ENCODE assay signal across 8 cellular contexts in the genomic region with DNA sequence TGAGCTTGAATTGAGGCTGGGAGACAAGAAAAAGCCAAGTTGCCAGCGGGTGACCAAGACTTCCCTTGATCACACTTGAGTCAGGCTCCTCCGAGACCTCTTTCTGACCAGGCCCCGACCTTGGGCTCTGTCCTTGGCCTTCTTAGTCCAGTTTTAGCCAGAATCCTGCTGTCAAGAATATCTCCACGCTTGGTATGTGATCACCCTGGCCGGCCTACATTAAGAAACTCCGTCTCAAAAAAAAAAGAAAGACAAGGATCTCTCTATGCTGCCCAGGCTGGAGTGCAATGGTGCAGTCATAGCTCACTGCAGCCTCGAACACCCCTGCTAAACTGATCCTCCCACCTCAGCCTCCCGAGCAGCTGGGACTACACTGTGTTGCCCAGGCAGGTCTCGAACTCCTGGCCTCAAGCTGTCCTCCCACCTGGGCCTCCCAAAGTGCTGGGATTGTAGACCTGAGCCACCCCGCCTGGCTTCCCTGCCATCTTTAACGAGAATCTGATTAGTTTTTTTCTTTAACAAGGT. TPM values are rescaled to one million over a fixed set of nuclear protein-coding genes. Genes with fewer than 3 reads are reported as not detected.
A peak's percentile ranks its signal among the peaks of the same experiment; 100 is the strongest.
DNase-seq lines count a peak whose midpoint lies in the region; ATAC-seq, FAIRE-seq and TF ChIP-seq lines count a peak whose summit lies in the region.

No MANE protein-coding gene starts in this region.

- peak overlapping the region; percentile 64 for H3K4me3 ChIP-seq in AG04449 (ENCODE audit: low read depth, low read length)
- peak overlapping the region; percentile 73 for H3K4me3 ChIP-seq in Jurkat, Clone E6-1 (ENCODE audit: low read length)

- H3K4me3 Mint-ChIP-seq in central memory CD8-positive, alpha-beta T cell = peak overlapping the region; percentile 81
- peak overlapping the region; percentile 61 to 89 (median 76) for H3K4me3 Mint-ChIP-seq in naive thymus-derived CD8-positive, alpha-beta T cell

- H3K27ac Mint-ChIP-seq in central memory CD8-positive, alpha-beta T cell (ENCODE audit: low read depth) = peak overlapping the region; percentile 25
- H3K27ac Mint-ChIP-seq in naive thymus-derived CD8-positive, alpha-beta T cell = peak overlapping the region in 8 of 10 donors; percentile 4 to 85 (median 56)

- H3K36me3 Mint-ChIP-seq in central memory CD8-positive, alpha-beta T cell (ENCODE audit: insufficient read depth) = peaks cover 9% of the 10 kb centered on the region
- H3K36me3 Mint-ChIP-seq in naive thymus-derived CD8-positive, alpha-beta T cell = no peaks in the 10 kb centered on the region

- no peak for TF ChIP-seq POLR2A in GM12891 (IDR thresholded peaks at IDR 0.05; ENCODE audit: low read depth, low read length)

- POLR2A ChIA-PET in AG04449 (lab: Yijun Ruan, JAX) = no interaction called here
- POLR2A ChIA-PET in naive thymus-derived CD8-positive, alpha-beta T cell (lab: Charles Lee) = interaction anchor here (1.0 to 2.9 kb wide), 2 partner anchors 68 to 219 kb away, joined by 3 to 19 read pairs; partner anchors contain the start of genes LYSET and MOAP1

- no peaks in the 10 kb centered on the region for H3K9me3 Mint-ChIP-seq in central memory CD8-positive, alpha-beta T cell
- H3K9me3 Mint-ChIP-seq in naive thymus-derived CD8-positive, alpha-beta T cell = no peaks in the 10 kb centered on the region

- no peak for ATAC-seq in central memory CD8-positive, alpha-beta T cell (replicated peaks; ENCODE audit: extremely low read depth, poor library complexity, severe bottlenecking)
- no peak for ATAC-seq in naive thymus-derived CD8-positive, alpha-beta T cell
- no peak for ATAC-seq in HG03565 (IDR thresholded peaks at IDR 0.05; ENCODE audit: unreplicated experiment)

- DNase-seq in AG04449 (ENCODE audit: low read depth, low spot score) = no peak
- no peak for DNase-seq in Jurkat, Clone E6-1 (ENCODE audit: low read depth, low spot score)
- no peak for DNase-seq in central memory CD8-positive, alpha-beta T cell (ENCODE audit: low spot score in 2 of 2)
- DNase-seq in naive thymus-derived CD8-positive, alpha-beta T cell = no peak
- no peak for DNase-seq in RPMI8226
- no peak for DNase-seq in stimulated activated CD8-positive, alpha-beta memory T cell treated with anti-CD3 and anti-CD28 coated beads, Interleukin-4, amount 100 ng/mL, for 48 hours
- DNase-seq in GM12891 (ENCODE audit: insufficient read length, low spot score) = no peak

- H3K4me1 Mint-ChIP-seq in central memory CD8-positive, alpha-beta T cell = peaks cover 29% of the 10 kb centered on the region
- H3K4me1 Mint-ChIP-seq in naive thymus-derived CD8-positive, alpha-beta T cell = peaks cover 15 to 35% (median 30%) of the 10 kb centered on the region in 4 donors

- TF ChIP-seq CTCF in AG04449 (IDR thresholded peaks at IDR 0.05; ENCODE audit: insufficient read depth, low read length, missing control alignments) = no peak

- CTCF ChIA-PET in AG04449 (lab: Yijun Ruan, JAX) = interaction anchor here (0.6 to 17.7 kb wide), 10 partner anchors 10 to 176 kb away, joined by 3 to 326 read pairs (median 4); no protein-coding TSS in a partner anchor

- no peaks in the 10 kb centered on the region for H3K27me3 Mint-ChIP-seq in central memory CD8-positive, alpha-beta T cell
- H3K27me3 Mint-ChIP-seq in naive thymus-derived CD8-positive, alpha-beta T cell = no peaks in the 10 kb centered on the region

- no peak for FAIRE-seq in GM12891 (lab: Jason Lieb, UNC)

TF ChIP-seq in GM12891, 5 proteins besides CTCF, POLR2A, EP300 and RAD21:
- no peak for TF ChIP-seq POLR2AphosphoS5 (IDR thresholded peaks at IDR 0.05; ENCODE audit: low read depth, low read length)
- TF ChIP-seq PAX5 (IDR thresholded peaks at IDR 0.05; ENCODE audit: insufficient read depth, low read length, severe bottlenecking) = no peak
- no peak for TF ChIP-seq TAF1 (IDR thresholded peaks at IDR 0.05; ENCODE audit: low read depth, low read length)
- TF ChIP-seq POU2F2 (IDR thresholded peaks at IDR 0.05; ENCODE audit: low read depth, low read length) = no peak
- TF ChIP-seq SPI1 (IDR thresholded peaks at IDR 0.05; ENCODE audit: low read depth, low read length) = no peak

RNA-seq across cellular contexts. Expression of gene ITPK1, which starts 1.0 kb away (rescaled TPM):
- 30.7 TPM for polyA plus RNA-seq in Jurkat, Clone E6-1 (2012; ENCODE audit: insufficient read depth, insufficient read length)
- 10 to 100 TPM; 33.1 to 34.6 TPM for total RNA-seq in naive thymus-derived CD8-positive, alpha-beta T cell
- 10 to 100 TPM; 25.3 to 41.1 (median 32.5) TPM for polyA plus RNA-seq in naive thymus-derived CD8-positive, alpha-beta T cell
- polyA plus RNA-seq in GM12891 (2012; ENCODE audit: low read depth, missing spikeins) = 22.4 TPM
